8 cellular contexts compared by ENCODE assay signal in the genomic region with DNA sequence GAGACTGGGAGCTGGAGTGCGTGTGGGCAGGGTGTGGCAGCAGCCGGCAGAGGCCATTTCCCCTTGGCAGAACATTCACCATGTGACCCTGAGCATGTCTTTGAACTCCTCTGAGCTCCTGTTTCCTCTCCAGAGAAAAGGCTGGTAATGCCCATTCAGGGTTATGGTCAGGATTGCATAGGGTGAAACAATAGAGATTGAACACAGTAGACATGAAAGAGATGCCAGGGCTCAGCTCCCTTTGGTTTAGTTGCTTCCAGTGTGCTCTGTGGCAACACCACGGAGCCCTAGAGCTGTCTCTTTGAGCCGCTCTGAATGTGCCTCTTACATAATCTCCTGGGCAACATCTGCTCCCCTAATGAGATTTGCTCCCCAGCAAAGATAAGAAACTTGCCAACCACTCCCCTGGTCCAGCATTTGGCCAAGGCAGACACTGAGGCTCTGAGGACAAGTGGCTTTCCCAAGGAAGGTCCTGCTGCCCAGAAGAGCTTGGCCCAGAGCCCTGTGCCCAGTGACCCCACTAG. TPM values are rescaled to one million over a fixed set of nuclear protein-coding genes. Genes with fewer than 3 reads are reported as not detected.
DNase-seq lines count a peak whose midpoint lies in the region; ATAC-seq and TF ChIP-seq lines count a peak whose summit lies in the region.
"Had no signal": no experiment of that assay in that cellular context is flagged by ENCODE, and none has a peak within 500 bp of the region (broad histone marks: within the 10 kb centered on the region; RNA-seq: fewer than 3 reads in every experiment).

No MANE protein-coding gene starts in this region.

- DNase-seq in activated effector memory CD4-positive, alpha-beta T cell treated with anti-CD3 and anti-CD28 coated beads, Interleukin-2, amount 50 U/mL, for 16 hours: peak; percentile 25
- no peak for DNase-seq in activated effector memory CD4-positive, alpha-beta T cell treated with Interleukin-2 at 50 U/mL for 16 hours
- DNase-seq in right cardiac atrium (peak; percentile 50 to 69 (median 67)), upper lobe of right lung (no peak), smooth muscle cell (lab: John Stamatoyannopoulos, UW; ENCODE audit: unreplicated experiment) (no peak)
- DNase-seq: NCI-H1417 treated with DMSO at 0.1 percent for 48 hours, RPMI8226 had no signal

- WGBS in right cardiac atrium: 18% methylated on average over 4 of the region's 4 CpGs
- 66% methylated on average over 4 of the region's 4 CpGs for WGBS in smooth muscle cell (ENCODE audit: low lambda C conversion rate)

- ATAC-seq in right cardiac atrium (peak; percentile 64 to 76), upper lobe of right lung (peak; percentile 57), HG02588 (IDR thresholded peaks at IDR 0.05; ENCODE audit: unreplicated experiment) (no peak)

- H3K4me3 ChIP-seq in right cardiac atrium (ENCODE audit: low read length) (no peak overlapping the region), upper lobe of right lung (peak overlapping the region; percentile 23), smooth muscle cell (no peak overlapping the region)

- H3K9ac ChIP-seq in smooth muscle cell (ENCODE audit: low read depth): no peak overlapping the region

- TF ChIP-seq CTCF in upper lobe of right lung (IDR thresholded peaks at IDR 0.05) (no peak), smooth muscle cell (IDR thresholded peaks at IDR 0.05; ENCODE audit: borderline replicate concordance, insufficient read depth, poor library complexity, severe bottlenecking) (no peak)

- H3K4me2 ChIP-seq in smooth muscle cell: no peak overlapping the region

- peaks cover 11% of the 10 kb centered on the region for H3K4me1 ChIP-seq in right cardiac atrium (ENCODE audit: control insufficient read depth, insufficient read depth, low read length)
- H3K4me1 ChIP-seq in upper lobe of right lung: peaks cover 11% of the 10 kb centered on the region
- H3K4me1 ChIP-seq in smooth muscle cell (ENCODE audit: low read depth): no peaks in the 10 kb centered on the region

- peaks cover 2% of the 10 kb centered on the region for H3K9me3 ChIP-seq in right cardiac atrium (ENCODE audit: control insufficient read depth, low read length)
- H3K9me3 ChIP-seq in upper lobe of right lung: no peaks in the 10 kb centered on the region
- no peaks in the 10 kb centered on the region for H3K9me3 ChIP-seq in smooth muscle cell (replicated peaks; ENCODE audit: low read depth)

- H2AFZ ChIP-seq in smooth muscle cell (ENCODE audit: low read depth): no peak overlapping the region

- no peaks in the 10 kb centered on the region for H4K20me1 ChIP-seq in smooth muscle cell (ENCODE audit: low read depth)

- no peaks in the 10 kb centered on the region for H3K27me3 ChIP-seq in right cardiac atrium (ENCODE audit: control insufficient read depth, insufficient read depth)
- no peaks in the 10 kb centered on the region for H3K27me3 ChIP-seq in upper lobe of right lung
- H3K27me3 ChIP-seq in smooth muscle cell (ENCODE audit: low read depth): no peaks in the 10 kb centered on the region

- H3K27ac ChIP-seq in right cardiac atrium (ENCODE audit: low read length): peak overlapping the region; percentile 48
- H3K27ac ChIP-seq in upper lobe of right lung: peak overlapping the region; percentile 80
- H3K27ac ChIP-seq in smooth muscle cell (ENCODE audit: low read depth): no peak overlapping the region

- H3K36me3 ChIP-seq in upper lobe of right lung: no peaks in the 10 kb centered on the region
- H3K36me3 ChIP-seq in smooth muscle cell (ENCODE audit: low read depth): no peaks in the 10 kb centered on the region

- intact Hi-C loops in right cardiac atrium (cut with DNase I) (no loop called here), upper lobe of right lung (cut with DNase I) (no loop called here)

- no peaks in the 10 kb centered on the region for H3K79me2 ChIP-seq in smooth muscle cell (ENCODE audit: low read depth)

- no peaks in the 10 kb centered on the region for H3F3A ChIP-seq in smooth muscle cell (ENCODE audit: low read depth)

RNA-seq across cellular contexts. Expression of gene IFI27, which starts 4.6 kb away (rescaled TPM):
- total RNA-seq in right cardiac atrium: 100 to 1,000 TPM in 2 of 4 donors, 10 to 100 TPM in 2; 70.0 to 289 (median 127) TPM
- 298 TPM for polyA plus RNA-seq in right cardiac atrium
- total RNA-seq in upper lobe of right lung: 312 TPM
- 0.13 and 0.40 TPM in 2 replicates for total RNA-seq in smooth muscle cell
- polyA plus RNA-seq in smooth muscle cell: 3.1 TPM in 2 replicates

RNA-seq across cellular contexts. Expression of gene IFI27L2, which starts 14.3 kb away (rescaled TPM):
- total RNA-seq in right cardiac atrium (10 to 100 TPM; 63.3 to 88.4 (median 65.5) TPM), upper lobe of right lung (32.4 TPM), smooth muscle cell (73.8 and 96.0 TPM in 2 replicates)
- polyA plus RNA-seq in right cardiac atrium (104 TPM), smooth muscle cell (135 and 162 TPM in 2 replicates)

RNA-seq across cellular contexts. Expression of gene IFI27L1, which starts 34.0 kb away (rescaled TPM):
- total RNA-seq in right cardiac atrium (10 to 100 TPM; 12.7 to 23.1 (median 15.1) TPM), upper lobe of right lung (15.2 TPM), smooth muscle cell (2.9 and 14.7 TPM in 2 replicates)
- polyA plus RNA-seq in right cardiac atrium (37.9 TPM), smooth muscle cell (38.0 and 38.2 TPM in 2 replicates)

RNA-seq across cellular contexts. Expression of gene DDX24, which starts 34.1 kb away (rescaled TPM):
- total RNA-seq in right cardiac atrium (100 to 1,000 TPM; 227 to 268 (median 261) TPM), upper lobe of right lung (191 TPM), smooth muscle cell (117 and 151 TPM in 2 replicates)
- polyA plus RNA-seq in right cardiac atrium (138 TPM), smooth muscle cell (118 and 127 TPM in 2 replicates)

RNA-seq across cellular contexts. Expression of gene PPP4R4, which starts 59.0 kb away (rescaled TPM):
- total RNA-seq in right cardiac atrium (under 1 TPM; 0.41 to 0.74 (median 0.48) TPM), upper lobe of right lung (2.2 TPM), smooth muscle cell (0.27 and 0.40 TPM in 2 replicates)
- polyA plus RNA-seq in right cardiac atrium (0.27 TPM), smooth muscle cell (0.27 and 0.38 TPM in 2 replicates)

Comparison
In these comparisons a context has a peak if more than half of its experiments do, and no peak if none do; other contexts are left out.
1. DNase-seq: peak in activated effector memory CD4-positive, alpha-beta T cell treated with anti-CD3 and anti-CD28 coated beads, Interleukin-2, amount 50 U/mL, for 16 hours (single experiment) and right cardiac atrium (3 of 3); none in activated effector memory CD4-positive, alpha-beta T cell treated with Interleukin-2 at 50 U/mL for 16 hours (single experiment), upper lobe of right lung (single experiment) and smooth muscle cell (single experiment).
2. RNA of gene IFI27, which starts 4.6 kb away (total RNA-seq): 312 TPM in upper lobe of right lung (single experiment) and 70.0 to 289 TPM in right cardiac atrium; 0.13 to 0.40 TPM in smooth muscle cell; every median in the first group is over 10 times any median in the second.